Comparison of ENCODE assay signal across 32 cellular contexts in genomic region chr11:66046901-66047300, GRCh38. TPM values are rescaled to one million over a fixed set of nuclear protein-coding genes. Genes with fewer than 3 reads are reported as not detected.
"Had no signal": no experiment of that assay in that cellular context is flagged by ENCODE, and none has a peak within 500 bp of the region (broad histone marks: within the 10 kb centered on the region; RNA-seq: fewer than 3 reads in every experiment).

No MANE protein-coding gene starts in this region.

- H3K27ac ChIP-seq: cardiac muscle cell, ovary, prostate gland, stomach, tibial artery, upper lobe of right lung had no signal

- H3K4me3 ChIP-seq: cardiac muscle cell, mucosa of descending colon, ovary, prostate gland, smooth muscle cell, stomach, tibial artery, upper lobe of right lung had no signal

- H3K4me3 Mint-ChIP-seq: activated CD8-positive, alpha-beta T cell treated with anti-CD3 and anti-CD28 coated beads for 36 hours; activated T-cell treated with anti-CD3 and anti-CD28 coated beads, Interleukin-2, amount 50 U/mL, for 4 hours; activated T-helper 17 cell treated with anti-CD3 and anti-CD28 coated beads, Interleukin-2, amount 50 U/mL, for 72 hours; stimulated activated naive B cell treated with anti-CD40 and anti-IgM and Interleukin-4, amounts not matched to agents 10 μg/mL and 1 μg/mL and 100 μg/mL, for 72 hours; T-helper 17 cell had no signal

- H3K36me3 ChIP-seq: cardiac muscle cell, ovary, prostate gland, stomach, tibial artery, upper lobe of right lung had no signal

- H3K27ac Mint-ChIP-seq: activated CD8-positive, alpha-beta T cell treated with anti-CD3 and anti-CD28 coated beads for 36 hours; activated naive CD4-positive, alpha-beta T cell treated with anti-CD3 and anti-CD28 coated beads, Interleukin-2, amount 50 U/mL, for 72 hours; activated T-helper 17 cell treated with anti-CD3 and anti-CD28 coated beads, Interleukin-2, amount 50 U/mL, for 72 hours; stimulated activated naive B cell treated with anti-CD40 and anti-IgM and Interleukin-4, amounts not matched to agents 10 μg/mL and 1 μg/mL and 100 μg/mL, for 72 hours; T-helper 17 cell; WTC11 had no signal

- ATAC-seq: activated CD8-positive, alpha-beta T cell treated with anti-CD3 and anti-CD28 coated beads for 36 hours; activated naive CD4-positive, alpha-beta T cell treated with anti-CD3 and anti-CD28 coated beads, Interleukin-2, amount 50 U/mL, for 72 hours; activated T-cell treated with anti-CD3 and anti-CD28 coated beads, Interleukin-2, amount 50 U/mL, for 4 hours; activated T-helper 17 cell treated with anti-CD3 and anti-CD28 coated beads, Interleukin-2, amount 50 U/mL, for 72 hours; left ventricle myocardium superior; mucosa of descending colon; stimulated activated naive B cell treated with anti-CD40 and anti-IgM and Interleukin-4, amounts not matched to agents 10 μg/mL and 1 μg/mL and 100 μg/mL, for 72 hours; T-helper 17 cell; upper lobe of right lung; WTC11 had no signal

- FAIRE-seq: endothelial cell of umbilical vein, islet of Langerhans had no signal

- H3K36me3 Mint-ChIP-seq: activated naive CD4-positive, alpha-beta T cell treated with anti-CD3 and anti-CD28 coated beads, Interleukin-2, amount 50 U/mL, for 72 hours; stimulated activated naive B cell treated with anti-CD40 and anti-IgM and Interleukin-4, amounts not matched to agents 10 μg/mL and 1 μg/mL and 100 μg/mL, for 72 hours had no signal

- H3K9me3 Mint-ChIP-seq: activated CD8-positive, alpha-beta T cell treated with anti-CD3 and anti-CD28 coated beads for 36 hours; activated naive CD4-positive, alpha-beta T cell treated with anti-CD3 and anti-CD28 coated beads, Interleukin-2, amount 50 U/mL, for 72 hours; activated T-cell treated with anti-CD3 and anti-CD28 coated beads, Interleukin-2, amount 50 U/mL, for 4 hours; activated T-helper 17 cell treated with anti-CD3 and anti-CD28 coated beads, Interleukin-2, amount 50 U/mL, for 72 hours; nephron; stimulated activated naive B cell treated with anti-CD40 and anti-IgM and Interleukin-4, amounts not matched to agents 10 μg/mL and 1 μg/mL and 100 μg/mL, for 72 hours; WTC11 had no signal

- DNase-seq: activated CD4-positive, alpha-beta T cell treated with anti-CD3 and anti-CD28 coated beads, Interleukin-2, amount 50 U/mL, for 1 hour; activated CD8-positive, alpha-beta T cell treated with anti-CD3 and anti-CD28 coated beads for 36 hours; activated gamma-delta T cell treated with Interleukin-2 at 50 U/mL for 16 hours; activated T-cell treated with anti-CD3 and anti-CD28 coated beads, Interleukin-2, amount 50 U/mL, for 4 hours; anterior cingulate cortex; cortex of kidney; foreskin fibroblast; mucosa of descending colon; ovary; retina; stimulated activated CD4-positive, alpha-beta T cell treated with anti-CD3 and anti-CD28 coated beads, Interleukin-15, amount 100 ng/mL, for 24 hours; stimulated activated CD4-positive, alpha-beta T cell treated with anti-CD3 and anti-CD28 coated beads, Interleukin-2, amount 100 ng/mL, for 24 hours; stimulated activated naive B cell treated with anti-CD40 and anti-IgM and Interleukin-4, amounts not matched to agents 10 μg/mL and 1 μg/mL and 100 μg/mL, for 72 hours; stomach; T-helper 17 cell; T1000; tibial artery; upper lobe of right lung had no signal

- H3K27me3 ChIP-seq: cardiac muscle cell, ovary had no signal

- H3K9me3 ChIP-seq: mucosa of descending colon, ovary, prostate gland, stomach, tibial artery, upper lobe of right lung had no signal

- H3K27me3 Mint-ChIP-seq: activated T-helper 17 cell treated with anti-CD3 and anti-CD28 coated beads, Interleukin-2, amount 50 U/mL, for 72 hours; T-helper 17 cell had no signal

RNA-seq across cellular contexts. Expression of gene GAL3ST3, which starts 2.1 kb away (rescaled TPM):
- total RNA-seq: activated T-cell treated with anti-CD3 and anti-CD28 coated beads, Interleukin-2, amount 50 U/mL, for 4 hours; endothelial cell of umbilical vein; mesenteric fat pad; mucosa of descending colon; myocyte; stomach; T-helper 17 cell; upper lobe of right lung had no signal
- polyA plus RNA-seq: stomach had no signal

RNA-seq across cellular contexts. Expression of gene CATSPER1, which starts 20.6 kb away (rescaled TPM):
- total RNA-seq: activated CD8-positive, alpha-beta T cell treated with anti-CD3 and anti-CD28 coated beads for 36 hours; activated T-cell treated with anti-CD3 and anti-CD28 coated beads, Interleukin-2, amount 50 U/mL, for 4 hours; cardiac muscle cell; cerebellum; left ventricle myocardium superior; lung microvascular endothelial cell; mucosa of descending colon; myocyte; smooth muscle cell; stomach; T-helper 17 cell; WTC11 had no signal
- polyA plus RNA-seq: cardiac muscle cell, ovary had no signal

RNA-seq across cellular contexts. Expression of gene CST6, which starts 35.1 kb away (rescaled TPM):
- total RNA-seq: cardiac muscle cell, cerebellum, left ventricle myocardium superior, mesenteric fat pad, mucosa of descending colon, myocyte, T-helper 17 cell had no signal
- polyA plus RNA-seq: cardiac muscle cell had no signal
